ENCODE assay signal across 9 cellular contexts in genomic region chr1:151721788-151722510, GRCh38. TPM values are rescaled to one million over a fixed set of nuclear protein-coding genes. Genes with fewer than 3 reads are reported as not detected.
A peak's percentile ranks its signal among the peaks of the same experiment; 100 is the strongest.
DNase-seq lines count a peak whose midpoint lies in the region; ATAC-seq and TF ChIP-seq lines count a peak whose summit lies in the region.
"Had no signal": no experiment of that assay in that cellular context is flagged by ENCODE, and none has a peak within 500 bp of the region (broad histone marks: within the 10 kb centered on the region; RNA-seq: fewer than 3 reads in every experiment).

No MANE protein-coding gene starts in this region.

- peak overlapping the region; percentile 64 for H3K4me3 ChIP-seq in iPS-18a (ENCODE audit: low read length)

- H3K4me3 Mint-ChIP-seq in T-helper 1 cell treated with Interleukin-12 subunit alpha and Interleukin-12 subunit beta and Interleukin-4 antibody, amounts not matched to agents 30 μg/mL and 1 μg/mL, for 36 hours: peak overlapping the region; percentile 73
- peak overlapping the region; percentile 57 for H3K4me3 Mint-ChIP-seq in activated CD8-positive, alpha-beta T cell treated with anti-CD3 and anti-CD28 coated beads for 36 hours
- peak overlapping the region; percentile 88 to 93 for H3K4me3 Mint-ChIP-seq in stimulated activated naive B cell treated with anti-CD40 and anti-IgM and Interleukin-4, amounts not matched to agents 10 μg/mL and 1 μg/mL and 100 μg/mL, for 72 hours

- H3K9ac ChIP-seq in iPS-18a (ENCODE audit: low read length): no peak overlapping the region

- peaks cover 17% of the 10 kb centered on the region for H3K4me1 Mint-ChIP-seq in T-helper 1 cell treated with Interleukin-12 subunit alpha and Interleukin-12 subunit beta and Interleukin-4 antibody, amounts not matched to agents 30 μg/mL and 1 μg/mL, for 36 hours (ENCODE audit: low read depth)
- H3K4me1 Mint-ChIP-seq in activated CD8-positive, alpha-beta T cell treated with anti-CD3 and anti-CD28 coated beads for 36 hours (ENCODE audit: low read depth): peaks cover 20% of the 10 kb centered on the region
- H3K4me1 Mint-ChIP-seq in stimulated activated naive B cell treated with anti-CD40 and anti-IgM and Interleukin-4, amounts not matched to agents 10 μg/mL and 1 μg/mL and 100 μg/mL, for 72 hours: peaks cover 17 to 32% of the 10 kb centered on the region in 2 donors

- peaks cover 83% of the 10 kb centered on the region for H3K27me3 Mint-ChIP-seq in T-helper 1 cell treated with Interleukin-12 subunit alpha and Interleukin-12 subunit beta and Interleukin-4 antibody, amounts not matched to agents 30 μg/mL and 1 μg/mL, for 36 hours (ENCODE audit: low read depth)
- peaks cover 62% of the 10 kb centered on the region for H3K27me3 Mint-ChIP-seq in activated CD8-positive, alpha-beta T cell treated with anti-CD3 and anti-CD28 coated beads for 36 hours
- H3K27me3 Mint-ChIP-seq in stimulated activated naive B cell treated with anti-CD40 and anti-IgM and Interleukin-4, amounts not matched to agents 10 μg/mL and 1 μg/mL and 100 μg/mL, for 72 hours: peaks cover 54% of the 10 kb centered on the region in 2 donors

- no peak for ATAC-seq in activated CD8-positive, alpha-beta T cell treated with anti-CD3 and anti-CD28 coated beads for 36 hours
- ATAC-seq in stimulated activated naive B cell treated with anti-CD40 and anti-IgM and Interleukin-4, amounts not matched to agents 10 μg/mL and 1 μg/mL and 100 μg/mL, for 72 hours (replicated peaks): no peak

- no peak for TF ChIP-seq CTCF in activated CD8-positive, alpha-beta T cell treated with anti-CD3 and anti-CD28 coated beads for 36 hours (IDR thresholded peaks at IDR 0.05)

- intact Hi-C loops in activated CD8-positive, alpha-beta T cell treated with anti-CD3 and anti-CD28 coated beads for 36 hours (cut with micrococcal nuclease): loop anchor here (10.0 kb wide), 1 partner anchor 57 kb away; no protein-coding TSS in a partner anchor

- no peaks in the 10 kb centered on the region for H3K9me3 ChIP-seq in iPS-18a (ENCODE audit: control insufficient read depth, low read depth, low read length)

- POLR2A ChIA-PET in activated CD8-positive, alpha-beta T cell treated with anti-CD3 and anti-CD28 coated beads for 36 hours (lab: Charles Lee): no interaction called here

- no peak overlapping the region for H3K27ac ChIP-seq in iPS-18a (ENCODE audit: low read length)

- no peak for DNase-seq in T-helper 1 cell
- DNase-seq in activated CD8-positive, alpha-beta T cell treated with anti-CD3 and anti-CD28 coated beads for 36 hours: no peak
- DNase-seq in stimulated activated naive B cell treated with anti-CD40 and anti-IgM and Interleukin-4, amounts not matched to agents 10 μg/mL and 1 μg/mL and 100 μg/mL, for 72 hours: no peak
- no peak for DNase-seq in retina
- DNase-seq in activated effector memory CD4-positive, alpha-beta T cell treated with Interleukin-2 at 50 U/mL for 16 hours: no peak
- DNase-seq in mesenteric fat pad (ENCODE audit: low spot score): no peak

- no peaks in the 10 kb centered on the region for H3K36me3 Mint-ChIP-seq in T-helper 1 cell treated with Interleukin-12 subunit alpha and Interleukin-12 subunit beta and Interleukin-4 antibody, amounts not matched to agents 30 μg/mL and 1 μg/mL, for 36 hours (ENCODE audit: low read depth)
- H3K36me3 Mint-ChIP-seq in activated CD8-positive, alpha-beta T cell treated with anti-CD3 and anti-CD28 coated beads for 36 hours (ENCODE audit: low read depth): no peaks in the 10 kb centered on the region
- no peaks in the 10 kb centered on the region for H3K36me3 Mint-ChIP-seq in stimulated activated naive B cell treated with anti-CD40 and anti-IgM and Interleukin-4, amounts not matched to agents 10 μg/mL and 1 μg/mL and 100 μg/mL, for 72 hours

- H3K9me3 Mint-ChIP-seq in T-helper 1 cell treated with Interleukin-12 subunit alpha and Interleukin-12 subunit beta and Interleukin-4 antibody, amounts not matched to agents 30 μg/mL and 1 μg/mL, for 36 hours: no peaks in the 10 kb centered on the region
- no peaks in the 10 kb centered on the region for H3K9me3 Mint-ChIP-seq in activated CD8-positive, alpha-beta T cell treated with anti-CD3 and anti-CD28 coated beads for 36 hours
- no peaks in the 10 kb centered on the region for H3K9me3 Mint-ChIP-seq in stimulated activated naive B cell treated with anti-CD40 and anti-IgM and Interleukin-4, amounts not matched to agents 10 μg/mL and 1 μg/mL and 100 μg/mL, for 72 hours

- CTCF ChIA-PET in activated CD8-positive, alpha-beta T cell treated with anti-CD3 and anti-CD28 coated beads for 36 hours (lab: Charles Lee): interaction anchor here (1.8 kb wide), 1 partner anchor 13 kb away, joined by 6 read pairs; no protein-coding TSS in a partner anchor

- no peak overlapping the region for H3K27ac Mint-ChIP-seq in T-helper 1 cell treated with Interleukin-12 subunit alpha and Interleukin-12 subunit beta and Interleukin-4 antibody, amounts not matched to agents 30 μg/mL and 1 μg/mL, for 36 hours
- no peak overlapping the region for H3K27ac Mint-ChIP-seq in activated CD8-positive, alpha-beta T cell treated with anti-CD3 and anti-CD28 coated beads for 36 hours
- no peak overlapping the region for H3K27ac Mint-ChIP-seq in stimulated activated naive B cell treated with anti-CD40 and anti-IgM and Interleukin-4, amounts not matched to agents 10 μg/mL and 1 μg/mL and 100 μg/mL, for 72 hours

- H3K27me3 ChIP-seq in iPS-18a (ENCODE audit: control insufficient read depth, insufficient read depth, low read length): peaks cover 66% of the 10 kb centered on the region

- H3K4me1 ChIP-seq in iPS-18a (ENCODE audit: control insufficient read depth, low read depth, low read length): peaks cover 17% of the 10 kb centered on the region

- no peaks in the 10 kb centered on the region for H3K36me3 ChIP-seq in iPS-18a (ENCODE audit: control insufficient read depth, low read depth, low read length)

RNA-seq across cellular contexts. Expression of gene RIIAD1, which starts 0.6 kb away (rescaled TPM):
- not detected for total RNA-seq in activated CD8-positive, alpha-beta T cell treated with anti-CD3 and anti-CD28 coated beads for 36 hours
- not detected for total RNA-seq in mesenteric fat pad
- total RNA-seq: NCI-H460 had no signal

RNA-seq across cellular contexts. Expression of gene CELF3, which starts 5.3 kb away (rescaled TPM):
- not detected for total RNA-seq in activated CD8-positive, alpha-beta T cell treated with anti-CD3 and anti-CD28 coated beads for 36 hours
- total RNA-seq in mesenteric fat pad: not detected
- total RNA-seq: NCI-H460 had no signal

RNA-seq across cellular contexts. Expression of gene MRPL9, which starts 41.3 kb away (rescaled TPM):
- total RNA-seq in activated CD8-positive, alpha-beta T cell treated with anti-CD3 and anti-CD28 coated beads for 36 hours: 100 to 1,000 TPM; 121 to 141 TPM
- total RNA-seq in mesenteric fat pad: 42.5 TPM
